Comparison of ENCODE assay signal across 19 cellular contexts in the genomic region with DNA sequence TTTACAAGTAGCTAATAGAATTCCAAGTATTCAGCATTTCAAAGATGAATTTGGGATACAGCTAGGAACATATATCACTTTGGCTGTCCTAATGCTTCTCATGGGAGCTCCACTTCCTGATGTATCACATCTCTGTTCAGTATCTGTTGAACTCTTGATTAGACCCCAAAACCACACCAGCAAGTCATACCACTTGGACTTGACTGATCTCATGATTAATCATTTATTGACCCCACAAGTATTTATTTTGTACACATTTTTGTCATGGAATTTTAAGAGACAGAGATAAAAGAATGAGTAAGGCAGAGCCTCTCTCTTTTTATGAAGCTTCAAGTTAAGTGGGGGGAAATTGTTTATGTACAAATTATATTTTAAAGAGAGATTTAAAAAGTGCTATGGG. TPM values are rescaled to one million over a fixed set of nuclear protein-coding genes. Genes with fewer than 3 reads are reported as not detected.
DNase-seq lines count a peak whose midpoint lies in the region; FAIRE-seq and TF ChIP-seq lines count a peak whose summit lies in the region.
"Had no signal": no experiment of that assay in that cellular context is flagged by ENCODE, and none has a peak within 500 bp of the region (broad histone marks: within the 10 kb centered on the region; RNA-seq: fewer than 3 reads in every experiment).

No MANE protein-coding gene starts in this region.

- H3K9me2 ChIP-seq in Karpas-422 (replicated peaks; ENCODE audit: insufficient read depth, low read length), result no peaks in the 10 kb centered on the region

- no peaks in the 10 kb centered on the region for H4K20me1 ChIP-seq in astrocyte (ENCODE audit: insufficient read depth, low read length)
- H4K20me1 ChIP-seq in Karpas-422 (ENCODE audit: insufficient read depth, low read depth, low read length), result no peaks in the 10 kb centered on the region

- H3K4me3 ChIP-seq in astrocyte (ENCODE audit: insufficient read depth, low read depth, low read length) (no peak overlapping the region), skeletal muscle cell (ENCODE audit: low read depth, low read length) (no peak overlapping the region), Karpas-422 (ENCODE audit: low read length) (no peak overlapping the region)

- H3K4me2 ChIP-seq in astrocyte (ENCODE audit: low read length) (no peak overlapping the region), Karpas-422 (ENCODE audit: low read depth, low read length, poor library complexity, severe bottlenecking) (no peak overlapping the region)

- FAIRE-seq in HTR-8/SVneo (lab: Jason Lieb, UNC) (no peak), RCC 7860 (lab: Jason Lieb, UNC) (no peak), astrocyte (lab: Jason Lieb, UNC) (no peak)
- FAIRE-seq: D721Med, H1 had no signal

- H3K79me2 ChIP-seq in astrocyte (ENCODE audit: insufficient read depth, low read length), result no peaks in the 10 kb centered on the region
- no peaks in the 10 kb centered on the region for H3K79me2 ChIP-seq in Karpas-422 (ENCODE audit: low read length)

- no peaks in the 10 kb centered on the region for H3K4me1 ChIP-seq in astrocyte (ENCODE audit: insufficient read depth, low read length)
- no peaks in the 10 kb centered on the region for H3K4me1 ChIP-seq in Karpas-422 (ENCODE audit: low read length)

- H3K27ac Mint-ChIP-seq in astrocyte (ENCODE audit: unreplicated experiment), result no peak overlapping the region
- H3K27ac Mint-ChIP-seq: CD8-positive, alpha-beta T cell; HFFc6 had no signal

- in situ Hi-C loops in G401 (cut with HindIII; ENCODE audit: low sequenced_read_pairs), result no loop called here

- H3K36me3 ChIP-seq in astrocyte (ENCODE audit: insufficient read depth, low read length) (no peaks in the 10 kb centered on the region), Karpas-422 (ENCODE audit: insufficient read depth, low read length) (no peaks in the 10 kb centered on the region)
- H3K36me3 ChIP-seq: BE2C had no signal

- no peak overlapping the region for H3K4me3 Mint-ChIP-seq in astrocyte (ENCODE audit: unreplicated experiment)
- H3K4me3 Mint-ChIP-seq: CD8-positive, alpha-beta T cell; HFFc6 had no signal

- H3K27me3 ChIP-seq in astrocyte (ENCODE audit: insufficient read depth, low read length) (no peaks in the 10 kb centered on the region), Karpas-422 (ENCODE audit: low read length) (no peaks in the 10 kb centered on the region)
- H3K27me3 ChIP-seq: BE2C had no signal

- H3K9me3 ChIP-seq in astrocyte (ENCODE audit: insufficient read depth, low read depth, low read length), result no peaks in the 10 kb centered on the region
- H3K9me3 ChIP-seq in Karpas-422 (ENCODE audit: low read length), result peaks cover 12% of the 10 kb centered on the region; the same call in 1 of the 2 replicates
- H3K9me3 ChIP-seq: BE2C had no signal

- H3K36me3 Mint-ChIP-seq in astrocyte (ENCODE audit: low read depth, unreplicated experiment), result no peaks in the 10 kb centered on the region
- H3K36me3 Mint-ChIP-seq: CD8-positive, alpha-beta T cell had no signal

- TF ChIP-seq CTCF in astrocyte (IDR thresholded peaks at IDR 0.05; ENCODE audit: insufficient read depth, low read depth, low read length), result no peak

- H3K9me3 Mint-ChIP-seq in astrocyte (ENCODE audit: unreplicated experiment), result no peaks in the 10 kb centered on the region
- H3K9me3 Mint-ChIP-seq: CD8-positive, alpha-beta T cell had no signal

- no peak overlapping the region for H3K27ac ChIP-seq in astrocyte (ENCODE audit: low read depth, low read length)
- no peak overlapping the region for H3K27ac ChIP-seq in Karpas-422 (ENCODE audit: low read length)
- H3K27ac ChIP-seq: C4-2B had no signal

- H3K27me3 Mint-ChIP-seq in astrocyte (ENCODE audit: low read depth, unreplicated experiment), result no peaks in the 10 kb centered on the region

- H3K9ac ChIP-seq in astrocyte (ENCODE audit: low read length) (no peak overlapping the region), Karpas-422 (ENCODE audit: low read length) (no peak overlapping the region)

- H3K4me1 Mint-ChIP-seq in astrocyte (ENCODE audit: low read depth, unreplicated experiment), result peaks cover 4% of the 10 kb centered on the region

- peak; percentile 27 for DNase-seq in HTR-8/SVneo (ENCODE audit: insufficient read length, low spot score)
- DNase-seq in RCC 7860 (ENCODE audit: low spot score), result peak; percentile 24
- peak; percentile 31 for DNase-seq in astrocyte (ENCODE audit: low read depth)
- peak; percentile 44 for DNase-seq in skeletal muscle cell (ENCODE audit: low read depth)
- no peak for DNase-seq in Karpas-422
- DNase-seq in NCI-H774 (lab: John Stamatoyannopoulos, UW), result no peak
- DNase-seq in kidney glomerular epithelial cell (lab: John Stamatoyannopoulos, UW), result no peak
- no peak for DNase-seq in G401 (ENCODE audit: low spot score)
- DNase-seq: BE2C; CD8-positive, alpha-beta T cell; COR-L47; DMS153; DND-41; HCEC 1CT; HFFc6; IMR-90 had no signal

- H2AFZ ChIP-seq in astrocyte (ENCODE audit: low read depth, low read length), result no peak overlapping the region
- no peak overlapping the region for H2AFZ ChIP-seq in Karpas-422 (ENCODE audit: low read length)

RNA-seq across cellular contexts. Expression of a gene that starts 30.0 kb away (rescaled TPM):
- total RNA-seq in astrocyte, result not detected in 2 replicates
- total RNA-seq in Karpas-422 (2014; rRNA removed; shearing (Covaris generic); ENCODE audit: low replicate concordance), result 0.19 TPM in 1 of 2 replicates, not detected in the other
- 5.7 and 13.4 TPM in 2 replicates for total RNA-seq in G401 (2014; rRNA removed; shearing (Covaris generic))
- total RNA-seq: CD8-positive, alpha-beta T cell; H1; HFFc6; IMR-90 had no signal

Comparison
In these comparisons a context has a peak if more than half of its experiments do, and no peak if none do; other contexts are left out.
1. DNase-seq: peak in HTR-8/SVneo (single experiment), RCC 7860 (single experiment), astrocyte (single experiment) and skeletal muscle cell (single experiment); none in Karpas-422 (single experiment), NCI-H774 (single experiment), kidney glomerular epithelial cell (single experiment) and G401 (single experiment).